ENCODE assay signal across 17 cellular contexts in genomic region chr15:32715276-32715675, GRCh38. TPM values are rescaled to one million over a fixed set of nuclear protein-coding genes. Genes with fewer than 3 reads are reported as not detected.
DNase-seq lines count a peak whose midpoint lies in the region; ATAC-seq, FAIRE-seq and TF ChIP-seq lines count a peak whose summit lies in the region.
"Had no signal": no experiment of that assay in that cellular context is flagged by ENCODE, and none has a peak within 500 bp of the region (broad histone marks: within the 10 kb centered on the region; RNA-seq: fewer than 3 reads in every experiment).

No MANE protein-coding gene starts in this region.

- no peaks in the 10 kb centered on the region for H3K36me3 Mint-ChIP-seq in stimulated activated memory B cell treated with anti-CD40 and anti-IgM and Interleukin-4, amounts not matched to agents 10 μg/mL and 1 μg/mL and 100 μg/mL, for 72 hours
- H3K36me3 Mint-ChIP-seq: activated naive CD8-positive, alpha-beta T cell treated with anti-CD3 and anti-CD28 coated beads for 36 hours had no signal

- SMC1A ChIA-PET in GM12878 (lab: Charles Lee; ENCODE audit: uncharacterized antibody, unreplicated experiment): interaction anchor here (0.7 kb wide), 1 partner anchor 51 kb away, joined by 3 read pairs; no protein-coding TSS in a partner anchor

- POLR2A ChIA-PET in GM12878 (lab: Charles Lee): no interaction called here

- TF ChIP-seq POLR2A in GM12878 (IDR thresholded peaks at IDR 0.05; ENCODE audit: low read depth, low read length): no peak

- no peak overlapping the region for H3K27ac Mint-ChIP-seq in stimulated activated memory B cell treated with anti-CD40 and anti-IgM and Interleukin-4, amounts not matched to agents 10 μg/mL and 1 μg/mL and 100 μg/mL, for 72 hours
- H3K27ac Mint-ChIP-seq: activated naive CD8-positive, alpha-beta T cell treated with anti-CD3 and anti-CD28 coated beads for 36 hours; CD14-positive monocyte had no signal

- no peak overlapping the region for H3K4me2 ChIP-seq in GM12878 (ENCODE audit: control insufficient read depth, insufficient read depth)

- no peaks in the 10 kb centered on the region for H4K20me1 ChIP-seq in GM12878 (ENCODE audit: control insufficient read depth, insufficient read depth)

- H3K36me3 ChIP-seq in GM12878 (ENCODE audit: control insufficient read depth in 2 of 2, insufficient read depth in 2 of 2, low read length in 1 of 2): no peaks in the 10 kb centered on the region

- peak; percentile 47 for FAIRE-seq in GM12878 (lab: Jason Lieb, UNC)

- CTCF ChIA-PET in GM12878 (lab: Yijun Ruan, JAX): no interaction called here

- H3K27ac ChIP-seq in GM12878 (ENCODE audit: control insufficient read depth, insufficient read depth): no peak overlapping the region
- H3K27ac ChIP-seq: psoas muscle had no signal

- no peak for DNase-seq in GM12878 (ENCODE audit: low read depth, low spot score)
- DNase-seq in NCI-H2227 treated with DMSO at 0.1 percent for 48 hours (lab: John Stamatoyannopoulos, UW): no peak
- no peak for DNase-seq in cerebellar nuclear complex (lab: John Stamatoyannopoulos, UW)
- DNase-seq: activated naive CD8-positive, alpha-beta T cell treated with anti-CD3 and anti-CD28 coated beads for 36 hours; EL; NCI-H1436; NCI-H446 treated with DMSO at 0.1 percent for 48 hours; psoas muscle; stimulated activated CD8-positive, alpha-beta memory T cell treated with anti-CD3 and anti-CD28 coated beads, Interleukin-4, amount 100 ng/mL, for 48 hours; T-helper 1 cell had no signal

- intact Hi-C loops in GM12878 (cut with micrococcal nuclease; ENCODE audit: unreplicated experiment): no loop called here

- H3K79me2 ChIP-seq in GM12878 (ENCODE audit: control insufficient read depth, insufficient read depth, low read length): no peaks in the 10 kb centered on the region

- H3K9me3 ChIP-seq in GM12878 (replicated peaks; ENCODE audit: control insufficient read depth, insufficient read depth, low read length): no peaks in the 10 kb centered on the region; the same call in 2 of the 3 replicates
- H3K9me3 ChIP-seq: psoas muscle had no signal

- BruUV-seq in GM12878 (replicated peaks; lab: Mats Ljungman, UMichigan): no TSS peak

- ATAC-seq in GM18861 (IDR thresholded peaks at IDR 0.05; ENCODE audit: unreplicated experiment) (peak; percentile 52), HG02870 (IDR thresholded peaks at IDR 0.05; ENCODE audit: unreplicated experiment) (peak; percentile 67), GM12878 (peak; percentile 66), HG03565 (IDR thresholded peaks at IDR 0.05; ENCODE audit: unreplicated experiment) (no peak)
- peak; percentile 28 for ATAC-seq in stimulated activated memory B cell treated with anti-CD40 and anti-IgM and Interleukin-4, amounts not matched to agents 10 μg/mL and 1 μg/mL and 100 μg/mL, for 72 hours
- ATAC-seq: Panc1, psoas muscle had no signal

- H3K4me3 ChIP-seq in GM12878: no peak overlapping the region
- H3K4me3 ChIP-seq: psoas muscle had no signal

- no peaks in the 10 kb centered on the region for H3K9me3 Mint-ChIP-seq in stimulated activated memory B cell treated with anti-CD40 and anti-IgM and Interleukin-4, amounts not matched to agents 10 μg/mL and 1 μg/mL and 100 μg/mL, for 72 hours
- H3K9me3 Mint-ChIP-seq: activated naive CD8-positive, alpha-beta T cell treated with anti-CD3 and anti-CD28 coated beads for 36 hours; central memory CD8-positive, alpha-beta T cell had no signal

- peaks cover 75% of the 10 kb centered on the region for H3K27me3 Mint-ChIP-seq in stimulated activated memory B cell treated with anti-CD40 and anti-IgM and Interleukin-4, amounts not matched to agents 10 μg/mL and 1 μg/mL and 100 μg/mL, for 72 hours

- RAD21 ChIA-PET in GM12878 (lab: Charles Lee; ENCODE audit: unreplicated experiment): no interaction called here

- TF ChIP-seq EP300 in GM12878 (IDR thresholded peaks at IDR 0.05; ENCODE audit: borderline replicate concordance in 1 of 2, control insufficient read depth in 1 of 2, low read depth in 2 of 2, low read length in 2 of 2): no peak

- no peak overlapping the region for H2AFZ ChIP-seq in GM12878 (ENCODE audit: control insufficient read depth, low read depth, low read length)

- WGBS in GM12878 (ENCODE audit: insufficient coverage, insufficient replicate concordance, low lambda C conversion rate, missing lambda C conversion rate): 0% methylated on average over 4 of the region's 4 CpGs

- TF ChIP-seq RAD21 in GM12878 (IDR thresholded peaks at IDR 0.05; ENCODE audit: insufficient read depth, low read depth, low read length): no peak

- in situ Hi-C loops in GM12878 (cut with MboI): no loop called here

- peaks cover 11% of the 10 kb centered on the region for H3K4me1 ChIP-seq in GM12878 (ENCODE audit: control insufficient read depth, insufficient read depth, low read length)

- peaks cover 19 to 33% of the 10 kb centered on the region in 2 experiments for H3K27me3 ChIP-seq in GM12878 (replicated peaks in 1 of 2; ENCODE audit: control insufficient read depth in 2 of 2, insufficient read depth in 2 of 2, low read length in 1 of 2)

- no peak overlapping the region for H3K4me3 Mint-ChIP-seq in stimulated activated memory B cell treated with anti-CD40 and anti-IgM and Interleukin-4, amounts not matched to agents 10 μg/mL and 1 μg/mL and 100 μg/mL, for 72 hours
- H3K4me3 Mint-ChIP-seq: activated naive CD8-positive, alpha-beta T cell treated with anti-CD3 and anti-CD28 coated beads for 36 hours; central memory CD8-positive, alpha-beta T cell had no signal

- no peak for TF ChIP-seq CTCF in GM12878 (IDR thresholded peaks at IDR 0.05 in 2 of 3, conservative IDR thresholded peaks at IDR 0.05 in 1 of 3; ENCODE audit: control insufficient read depth in 2 of 3, extremely low read depth in 1 of 3, insufficient read depth in 1 of 3, low read depth in 3 of 3, low read length in 3 of 3)

- no peak overlapping the region for H3K9ac ChIP-seq in GM12878 (ENCODE audit: control insufficient read depth, insufficient read depth, low read length)

- H3K4me1 Mint-ChIP-seq in stimulated activated memory B cell treated with anti-CD40 and anti-IgM and Interleukin-4, amounts not matched to agents 10 μg/mL and 1 μg/mL and 100 μg/mL, for 72 hours: peaks cover 26% of the 10 kb centered on the region

TF ChIP-seq in GM12878, 131 proteins besides CTCF, POLR2A, EP300 and RAD21 (continues in another document):
- TF ChIP-seq ZNF207 (IDR thresholded peaks at IDR 0.05; ENCODE audit: borderline replicate concordance) (no peak), NR2C2 (IDR thresholded peaks at IDR 0.05; ENCODE audit: borderline replicate concordance, control insufficient read depth, insufficient read length, low read depth) (no peak), STAT1 (conservative IDR thresholded peaks at IDR 0.05) (no peak), POU2F2 (IDR thresholded peaks at IDR 0.05; ENCODE audit: borderline replicate concordance, low read depth, low read length) (no peak), ATF7 (IDR thresholded peaks at IDR 0.05; ENCODE audit: low read depth) (no peak), BCL11A (IDR thresholded peaks at IDR 0.05; ENCODE audit: low read depth, low read length) (0 out of 2 replicates have a peak, but pooled peaks have one; percentile 41), MXI1 (IDR thresholded peaks at IDR 0.05; ENCODE audit: low read depth, low read length) (no peak), NFIC (IDR thresholded peaks at IDR 0.05; ENCODE audit: low read depth, low read length) (peak; percentile 63), SIN3A (IDR thresholded peaks at IDR 0.05; ENCODE audit: low read depth, low read length) (no peak), BRCA1 (IDR thresholded peaks at IDR 0.05; ENCODE audit: low read depth, low read length) (no peak), CEBPB (IDR thresholded peaks at IDR 0.05; ENCODE audit: borderline replicate concordance in 1 of 2, low read depth in 2 of 2, low read length in 2 of 2) (no peak), SPI1 (IDR thresholded peaks at IDR 0.05; ENCODE audit: borderline replicate concordance, insufficient read depth, low read depth, low read length) (peak; percentile 90), RBBP5 (conservative IDR thresholded peaks at IDR 0.05) (no peak), RUNX3 (IDR thresholded peaks at IDR 0.05; ENCODE audit: low read length) (peak; percentile 79), JUNB (IDR thresholded peaks at IDR 0.05) (peak; percentile 72), TCF12 (IDR thresholded peaks at IDR 0.05; ENCODE audit: low read depth, low read length) (0 out of 2 replicates have a peak, but pooled peaks have one; percentile 53), ATF3 (IDR thresholded peaks at IDR 0.05; ENCODE audit: borderline replicate concordance, extremely low read depth, low read depth, low read length) (no peak), E2F4 (IDR thresholded peaks at IDR 0.05; ENCODE audit: low read depth, low read length) (no peak)

RNA-seq across cellular contexts. Expression of gene GREM1, which starts 2.5 kb away (rescaled TPM):
- not detected in 2 replicates for total RNA-seq in GM12878 (2013; cell fraction: nucleolus; rRNA removed)
- total RNA-seq in GM12878 (2014; rRNA removed): not detected in 2 replicates
- not detected in 2 replicates for total RNA-seq in GM12878 (2014; rRNA removed; fragmentation: Illumina TruSeq; extraction: Trizol)
- total RNA-seq in GM12878 (2021): 0.36 and 0.53 TPM in 2 replicates
- not detected for polyA plus RNA-seq in GM12878 (2011; ENCODE audit: low read depth)
- not detected in 2 replicates for polyA plus RNA-seq in GM12878 (2011; rRNA removed)
- polyA plus RNA-seq in GM12878 (2011; cell fraction: cytosol; rRNA removed): not detected in 2 replicates
- polyA plus RNA-seq in GM12878 (2011; cell fraction: nucleus; rRNA removed): not detected in 2 replicates
- not detected in 2 replicates for polyA plus RNA-seq in GM12878 (2012)
- not detected in 2 replicates for polyA plus RNA-seq in GM12878 (2014; fragmentation: Illumina TruSeq; extraction: Trizol)
- not detected for polyA plus RNA-seq in GM12878 (2014; fragmentation: Nextera tagmentation; extraction: Ambion mirVana)
- polyA plus RNA-seq in GM12878 (2014; rRNA removed): not detected in 2 replicates
- polyA plus RNA-seq in GM12878 (2016; fragmentation: Nextera tagmentation; extraction: Ambion mirVana): under 1 TPM; 0.08 TPM
- not detected in 2 replicates for polyA minus RNA-seq in GM12878 (2011; rRNA and poly(A)+ RNA removed)
- not detected in 2 replicates for polyA minus RNA-seq in GM12878 (2011; cell fraction: cytosol; rRNA and poly(A)+ RNA removed)
- polyA minus RNA-seq in GM12878 (2011; cell fraction: nucleus; rRNA and poly(A)+ RNA removed): not detected in 2 replicates
- total RNA-seq: activated naive CD8-positive, alpha-beta T cell treated with anti-CD3 and anti-CD28 coated beads for 36 hours had no signal
- polyA plus RNA-seq: CD14-positive monocyte had no signal
